ENCODE assay signal across 19 cellular contexts in genomic region chr2:183014005-183014404, GRCh38. TPM values are rescaled to one million over a fixed set of nuclear protein-coding genes. Genes with fewer than 3 reads are reported as not detected.
A peak's percentile ranks its signal among the peaks of the same experiment; 100 is the strongest.
DNase-seq lines count a peak whose midpoint lies in the region; ATAC-seq and TF ChIP-seq lines count a peak whose summit lies in the region.
"Had no signal": no experiment of that assay in that cellular context is flagged by ENCODE, and none has a peak within 500 bp of the region (broad histone marks: within the 10 kb centered on the region; RNA-seq: fewer than 3 reads in every experiment).

No MANE protein-coding gene starts in this region.

- in situ Hi-C loops in astrocyte of the spinal cord (cut with HindIII; ENCODE audit: low sequenced_read_pairs): no loop called here

- peaks cover 10% of the 10 kb centered on the region for H3K9me3 Mint-ChIP-seq in progenitor cell of endocrine pancreas (ENCODE audit: low read depth)
- H3K9me3 Mint-ChIP-seq: CD4-positive, alpha-beta T cell; HFFc6 had no signal

- peak overlapping the region; percentile 43 for H3K27ac Mint-ChIP-seq in progenitor cell of endocrine pancreas
- H3K27ac Mint-ChIP-seq: CD4-positive, alpha-beta T cell had no signal

- no peak overlapping the region for H3K4me3 Mint-ChIP-seq in progenitor cell of endocrine pancreas (ENCODE audit: low read depth)
- H3K4me3 Mint-ChIP-seq: CD4-positive, alpha-beta T cell; HFFc6 had no signal

- peaks cover 16% of the 10 kb centered on the region for H3K36me3 Mint-ChIP-seq in progenitor cell of endocrine pancreas (ENCODE audit: insufficient read depth)

- peak overlapping the region; percentile 59 for H3K27ac ChIP-seq in cardiac muscle cell
- H3K27ac ChIP-seq: 22Rv1, A549, C4-2B, GM23248, HL-60 had no signal

- no peaks in the 10 kb centered on the region for H3K36me3 ChIP-seq in cardiac muscle cell

- TF ChIP-seq CTCF in cardiac muscle cell (IDR thresholded peaks at IDR 0.05; ENCODE audit: low read depth, low read length) (no peak), astrocyte of the spinal cord (IDR thresholded peaks at IDR 0.05; ENCODE audit: low read depth, low read length) (no peak), progenitor cell of endocrine pancreas (IDR thresholded peaks at IDR 0.05; ENCODE audit: unreplicated experiment) (no peak), GM20000 (IDR thresholded peaks at IDR 0.05; ENCODE audit: extremely low read depth, missing control alignments) (no peak)

- H3K4me1 Mint-ChIP-seq in progenitor cell of endocrine pancreas (ENCODE audit: low read depth): peaks cover 20% of the 10 kb centered on the region

- no peaks in the 10 kb centered on the region for H3K27me3 ChIP-seq in cardiac muscle cell

- no peak for DNase-seq in cardiac muscle cell (ENCODE audit: low read depth in 1 of 2, low spot score in 1 of 2)
- no peak for DNase-seq in Right ventricle myocardium inferior (ENCODE audit: missing footprints)
- DNase-seq in astrocyte of the spinal cord (ENCODE audit: low read depth, low spot score): peak; percentile 23
- DNase-seq in progenitor cell of endocrine pancreas (ENCODE audit: low spot score, unreplicated experiment): no peak
- DNase-seq in GM20000 (ENCODE audit: low spot score): no peak
- DNase-seq in OCI-M2 (lab: John Stamatoyannopoulos, UW; ENCODE audit: unreplicated experiment): no peak
- DNase-seq: AML-193; CD4-positive, alpha-beta T cell; DMS153; DMS79; GF-D8; GM23248; HFFc6 had no signal

- H3K4me1 ChIP-seq in cardiac muscle cell (ENCODE audit: low read depth): peaks cover 33% of the 10 kb centered on the region

- H3K4me3 ChIP-seq in cardiac muscle cell: no peak overlapping the region
- H3K4me3 ChIP-seq in astrocyte of the spinal cord (ENCODE audit: low read depth, low read length): no peak overlapping the region
- H3K4me3 ChIP-seq: A549, GM23248 had no signal

- no peak for ATAC-seq in Right ventricle myocardium inferior
- ATAC-seq in activated CD4-positive, CD25-positive, alpha-beta regulatory T cell treated with anti-CD3 and anti-CD28 coated beads, Interleukin-2, amount 50 U/mL, for 24 hours: no peak
- ATAC-seq: A549, HCT116 had no signal

- H3K9me3 ChIP-seq in cardiac muscle cell (ENCODE audit: low read depth): no peaks in the 10 kb centered on the region
- H3K9me3 ChIP-seq: A549 had no signal

- H3K27me3 Mint-ChIP-seq in progenitor cell of endocrine pancreas: no peaks in the 10 kb centered on the region
- H3K27me3 Mint-ChIP-seq: CD4-positive, alpha-beta T cell had no signal

- intact Hi-C loops in Right ventricle myocardium inferior (cut with DNase I): no loop called here

RNA-seq across cellular contexts. Expression of gene NCKAP1, which starts 24.3 kb away (rescaled TPM):
- 90.4 and 91.4 TPM in 2 replicates for total RNA-seq in cardiac muscle cell
- 81.7 and 102 TPM in 2 replicates for polyA plus RNA-seq in cardiac muscle cell
- total RNA-seq in Right ventricle myocardium inferior: 135 TPM
- total RNA-seq in progenitor cell of endocrine pancreas: 108 and 111 TPM in 2 replicates
